ENCODE assay signal across 31 cellular contexts in the genomic region with DNA sequence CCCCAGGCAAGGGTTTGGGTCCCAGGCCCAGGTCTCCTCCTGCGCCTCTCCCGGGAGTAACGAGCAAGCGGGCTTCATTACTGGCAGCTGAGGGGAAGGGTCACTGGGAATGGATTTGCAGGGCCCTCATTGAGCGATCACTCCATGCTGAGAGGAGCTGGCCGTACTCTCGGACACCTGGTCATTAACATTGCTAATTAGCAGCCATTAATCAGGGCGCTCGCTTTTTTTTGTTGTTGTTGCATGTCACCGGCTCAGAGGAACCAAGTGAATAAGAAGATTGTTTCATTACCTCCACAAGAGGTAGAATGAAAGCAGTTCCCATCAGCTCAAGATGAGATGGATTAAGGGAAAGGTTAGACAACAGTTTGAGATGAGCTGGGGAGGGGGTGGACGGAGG.
DNase-seq lines count a peak whose midpoint lies in the region; ATAC-seq, FAIRE-seq and TF ChIP-seq lines count a peak whose summit lies in the region.
"Had no signal": no experiment of that assay in that cellular context is flagged by ENCODE, and none has a peak within 500 bp of the region (broad histone marks: within the 10 kb centered on the region; RNA-seq: fewer than 3 reads in every experiment).

No MANE protein-coding gene starts in this region.

- H3K4me1 Mint-ChIP-seq in GM23338 = peaks cover 51% of the 10 kb centered on the region
- H3K4me1 Mint-ChIP-seq in neural crest cell = peaks cover 73% of the 10 kb centered on the region
- no peaks in the 10 kb centered on the region for H3K4me1 Mint-ChIP-seq in T-helper 17 cell
- H3K4me1 Mint-ChIP-seq: activated naive CD4-positive, alpha-beta T cell treated with anti-CD3 and anti-CD28 coated beads, Interleukin-2, amount 50 U/mL, for 24 hours; activated T-helper 17 cell treated with anti-CD3 and anti-CD28 coated beads, Interleukin-2, amount 50 U/mL, for 72 hours; stimulated activated effector memory CD8-positive, alpha-beta T cell treated with anti-CD3 and anti-CD28 coated beads, Interleukin-12 subunit alpha, Interleukin-12 subunit beta, amount 100 ng/mL, for 72 hours had no signal

- H3K36me3 ChIP-seq in GM23338 (ENCODE audit: insufficient read depth) (no peaks in the 10 kb centered on the region), brain microvascular endothelial cell (replicated peaks) (no peaks in the 10 kb centered on the region), pancreas (no peaks in the 10 kb centered on the region)
- H3K36me3 ChIP-seq: esophagus squamous epithelium had no signal

- in situ Hi-C loops in brain microvascular endothelial cell (cut with HindIII; ENCODE audit: low pct_ligation_motif_present, low sequenced_read_pairs) = no loop called here

- WGBS in pancreas, 2 donors = 73 to 79% methylated on average over 11 of the region's 11 CpGs

- H3K27me3 Mint-ChIP-seq in GM23338 (ENCODE audit: insufficient read depth, low read depth, poor library complexity) (peaks cover 2% of the 10 kb centered on the region), neural crest cell (ENCODE audit: low read depth) (no peaks in the 10 kb centered on the region), T-helper 17 cell (peaks cover 20% of the 10 kb centered on the region)

- H3K27ac Mint-ChIP-seq in GM23338 (peak overlapping the region; percentile 95), neural crest cell (ENCODE audit: unreplicated experiment) (peak overlapping the region; percentile 98), T-helper 17 cell (no peak overlapping the region)
- H3K27ac Mint-ChIP-seq: activated naive CD4-positive, alpha-beta T cell treated with anti-CD3 and anti-CD28 coated beads, Interleukin-2, amount 50 U/mL, for 24 hours; activated T-helper 17 cell treated with anti-CD3 and anti-CD28 coated beads, Interleukin-2, amount 50 U/mL, for 72 hours; progenitor cell of endocrine pancreas; stimulated activated effector memory CD8-positive, alpha-beta T cell treated with anti-CD3 and anti-CD28 coated beads, Interleukin-12 subunit alpha, Interleukin-12 subunit beta, amount 100 ng/mL, for 72 hours had no signal

- no peaks in the 10 kb centered on the region for H3K36me3 Mint-ChIP-seq in GM23338 (ENCODE audit: low read depth)
- H3K36me3 Mint-ChIP-seq in neural crest cell (ENCODE audit: low read depth) = no peaks in the 10 kb centered on the region
- no peaks in the 10 kb centered on the region for H3K36me3 Mint-ChIP-seq in T-helper 17 cell (ENCODE audit: low read depth)
- H3K36me3 Mint-ChIP-seq: activated naive CD4-positive, alpha-beta T cell treated with anti-CD3 and anti-CD28 coated beads, Interleukin-2, amount 50 U/mL, for 24 hours; stimulated activated effector memory CD8-positive, alpha-beta T cell treated with anti-CD3 and anti-CD28 coated beads, Interleukin-12 subunit alpha, Interleukin-12 subunit beta, amount 100 ng/mL, for 72 hours had no signal

- H3K27ac ChIP-seq in GM23338 (ENCODE audit: low read depth) = peak overlapping the region; percentile 80
- no peak overlapping the region for H3K27ac ChIP-seq in brain microvascular endothelial cell
- no peak overlapping the region for H3K27ac ChIP-seq in pancreas
- H3K27ac ChIP-seq: esophagus squamous epithelium had no signal

- H3K9me3 ChIP-seq in T-helper 17 cell (ENCODE audit: control insufficient read depth, low read length, poor library complexity, severe bottlenecking) (no peaks in the 10 kb centered on the region), pancreas (no peaks in the 10 kb centered on the region)
- H3K9me3 ChIP-seq: Caco-2, esophagus squamous epithelium had no signal

- H3K4me3 ChIP-seq in GM23338 = peak overlapping the region; percentile 14; the same call in 1 of the 2 replicates
- no peak overlapping the region for H3K4me3 ChIP-seq in brain microvascular endothelial cell (ENCODE audit: low read depth, low read length)
- no peak overlapping the region for H3K4me3 ChIP-seq in pancreas
- H3K4me3 ChIP-seq: esophagus squamous epithelium, lung had no signal

- ATAC-seq in GM23338 (peak; percentile 97), T-helper 17 cell (no peak), pancreas (no peak)
- ATAC-seq: activated T-helper 17 cell treated with anti-CD3 and anti-CD28 coated beads, Interleukin-2, amount 50 U/mL, for 72 hours; sciatic nerve; stimulated activated effector memory CD8-positive, alpha-beta T cell treated with anti-CD3 and anti-CD28 coated beads, Interleukin-12 subunit alpha, Interleukin-12 subunit beta, amount 100 ng/mL, for 72 hours had no signal

- DNase-seq in GM23338 (ENCODE audit: low spot score) (peak; percentile 90), NCI-H69 (lab: John Stamatoyannopoulos, UW) (peak; percentile 94), iPS DF 19.7 (ENCODE audit: low read depth, low spot score) (peak; percentile 74), neural crest cell (ENCODE audit: low read depth, low spot score) (peak; percentile 22), 8988T (no peak), T-helper 17 cell (no peak), brain microvascular endothelial cell (no peak), pancreas (no peak)
- DNase-seq: activated CD4-positive, alpha-beta T cell treated with anti-CD3 and anti-CD28 coated beads, Interleukin-2, amount 50 U/mL, for 4 hours; activated CD4-positive, CD25-positive, alpha-beta regulatory T cell; C1 segment of cervical spinal cord; Caco-2; cortex of kidney; DMS79; esophagus squamous epithelium; foreskin melanocyte; kidney; NCI-H1694; stimulated activated CD4-positive, alpha-beta T cell treated with anti-CD3 and anti-CD28 coated beads, Interleukin-12 subunit alpha, Interleukin-12 subunit beta, amount 100 ng/mL, for 4 hours; stimulated activated CD4-positive, alpha-beta T cell treated with anti-CD3 and anti-CD28 coated beads, Interleukin-4, amount 100 ng/mL, for 24 hours; SW 1271; T1000 had no signal

- H3K4me2 ChIP-seq in GM23338 = peak overlapping the region; percentile 46

- TF ChIP-seq CTCF in GM23338 (conservative IDR thresholded peaks at IDR 0.05; ENCODE audit: low read depth in 2 of 2) (no peak), neural crest cell (conservative IDR thresholded peaks at IDR 0.05) (no peak), brain microvascular endothelial cell (IDR thresholded peaks at IDR 0.05; ENCODE audit: low read depth, low read length, missing control alignments) (no peak), pancreas (IDR thresholded peaks at IDR 0.05) (no peak)

- no peak for FAIRE-seq in pancreas (lab: Jason Lieb, UNC)
- FAIRE-seq: endometrium, GM18507, kidney, RCC 7860 had no signal

- no peaks in the 10 kb centered on the region for H3K27me3 ChIP-seq in GM23338 (ENCODE audit: insufficient read depth)
- no peaks in the 10 kb centered on the region for H3K27me3 ChIP-seq in brain microvascular endothelial cell (replicated peaks)
- H3K27me3 ChIP-seq in pancreas = peaks cover 0 to 3% (median 0%) of the 10 kb centered on the region in 4 donors
- H3K27me3 ChIP-seq: esophagus squamous epithelium had no signal

- no peak overlapping the region for H2AFZ ChIP-seq in GM23338

- no peaks in the 10 kb centered on the region for H3F3A ChIP-seq in GM23338 (replicated peaks; ENCODE audit: low read depth)

- H3K4me3 Mint-ChIP-seq in GM23338 (peak overlapping the region; percentile 58), neural crest cell (peak overlapping the region; percentile 65), T-helper 17 cell (no peak overlapping the region)
- H3K4me3 Mint-ChIP-seq: activated naive CD4-positive, alpha-beta T cell treated with anti-CD3 and anti-CD28 coated beads, Interleukin-2, amount 50 U/mL, for 24 hours; activated T-helper 17 cell treated with anti-CD3 and anti-CD28 coated beads, Interleukin-2, amount 50 U/mL, for 72 hours; stimulated activated effector memory CD8-positive, alpha-beta T cell treated with anti-CD3 and anti-CD28 coated beads, Interleukin-12 subunit alpha, Interleukin-12 subunit beta, amount 100 ng/mL, for 72 hours had no signal

- intact Hi-C loops in pancreas (cut with DNase I) = no loop called here

- no peaks in the 10 kb centered on the region for H3K9me2 ChIP-seq in GM23338 (ENCODE audit: insufficient read depth)

- H3K79me2 ChIP-seq in GM23338 (replicated peaks; ENCODE audit: insufficient read depth) = no peaks in the 10 kb centered on the region

- no peaks in the 10 kb centered on the region for H4K20me1 ChIP-seq in GM23338 (replicated peaks; ENCODE audit: insufficient read depth)

- H3K9me3 Mint-ChIP-seq in GM23338 (no peaks in the 10 kb centered on the region), neural crest cell (no peaks in the 10 kb centered on the region)
- H3K9me3 Mint-ChIP-seq: activated naive CD4-positive, alpha-beta T cell treated with anti-CD3 and anti-CD28 coated beads, Interleukin-2, amount 50 U/mL, for 24 hours; activated T-helper 17 cell treated with anti-CD3 and anti-CD28 coated beads, Interleukin-2, amount 50 U/mL, for 72 hours; stimulated activated effector memory CD8-positive, alpha-beta T cell treated with anti-CD3 and anti-CD28 coated beads, Interleukin-12 subunit alpha, Interleukin-12 subunit beta, amount 100 ng/mL, for 72 hours had no signal

- peaks cover 36% of the 10 kb centered on the region for H3K4me1 ChIP-seq in GM23338 (ENCODE audit: insufficient read depth)
- no peaks in the 10 kb centered on the region for H3K4me1 ChIP-seq in pancreas
- H3K4me1 ChIP-seq: Caco-2, esophagus squamous epithelium had no signal

Comparison
In these comparisons a context has a peak if more than half of its experiments do, and no peak if none do; other contexts are left out.
1. DNase-seq: peak in GM23338 (single experiment), NCI-H69 (single experiment), iPS DF 19.7 (single experiment) and neural crest cell (single experiment); none in 8988T (single experiment), T-helper 17 cell (0 of 3), brain microvascular endothelial cell (single experiment) and pancreas (0 of 6).